Comparison of ENCODE assay signal across 9 cellular contexts in the genomic region with DNA sequence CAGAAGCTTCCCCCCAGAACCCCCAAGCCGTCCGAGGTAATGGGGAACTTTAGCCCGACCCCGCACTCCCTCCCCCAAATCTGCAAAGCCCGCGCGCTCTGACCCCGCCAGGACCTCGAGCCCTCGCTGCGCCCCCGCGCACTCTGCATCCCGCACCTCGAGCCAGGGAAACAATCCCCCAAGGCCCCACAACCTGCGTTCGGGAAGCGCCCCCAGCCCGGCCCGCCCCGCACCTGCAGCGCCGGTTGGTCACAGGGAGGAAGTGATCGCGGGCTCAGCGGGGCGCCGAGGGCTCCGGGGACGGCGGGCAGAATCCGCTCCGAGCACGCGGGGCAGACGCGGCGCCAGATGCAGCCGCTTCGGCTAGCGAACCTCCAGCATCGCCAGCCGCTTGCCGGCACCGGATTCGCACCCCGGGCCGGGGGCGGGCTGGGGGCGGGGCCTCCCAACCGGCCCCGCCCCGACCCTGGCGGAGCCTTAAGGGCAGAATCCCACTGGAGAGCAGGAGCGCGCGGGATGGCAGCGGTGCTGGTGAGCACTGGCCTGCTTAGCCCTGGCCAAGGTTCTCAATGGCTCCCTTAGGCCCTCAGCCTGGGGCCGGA. TPM values are rescaled to one million over a fixed set of nuclear protein-coding genes. Genes with fewer than 3 reads are reported as not detected.
DNase-seq lines count a peak whose midpoint lies in the region; TF ChIP-seq lines count a peak whose summit lies in the region.
"Had no signal": no experiment of that assay in that cellular context is flagged by ENCODE, and none has a peak within 500 bp of the region (broad histone marks: within the 10 kb centered on the region; RNA-seq: fewer than 3 reads in every experiment).

TSS of gene CAMKV (minus strand) at position 382 of the 602 bp plus-strand sequence. CDS start 7,518 bp downstream, outside the sequence.

- H3K4me3 Mint-ChIP-seq in activated naive CD4-positive, alpha-beta T cell treated with anti-CD3 and anti-CD28 coated beads, Interleukin-2, amount 10 ng/mL, durations not matched to agents 7 days and 5 days, result no peak within 1 kb of the TSS

- peak within 1 kb of the TSS; percentile 59; the same call in 1 of the 2 replicates for H3K9ac ChIP-seq in ES-I3 (ENCODE audit: low read depth, low read length)

- TF ChIP-seq CTCF in stomach (IDR thresholded peaks at IDR 0.05), result no peak

- no peaks in the 10 kb centered on the region for H3K36me3 Mint-ChIP-seq in activated naive CD4-positive, alpha-beta T cell treated with anti-CD3 and anti-CD28 coated beads, Interleukin-2, amount 10 ng/mL, durations not matched to agents 7 days and 5 days

- 1 to 3% (median 2%) methylated on average over 20 to 59 of the region's 59 CpGs for WGBS in stomach, 5 donors

- H3K27ac ChIP-seq in layer of hippocampus (ENCODE audit: low read depth, low read length) (peak within 1 kb of the TSS; percentile 30), stomach (no peak within 1 kb of the TSS)

- H3K4me3 ChIP-seq in MG63 (peak within 1 kb of the TSS; percentile 11; the same call in 1 of the 2 replicates), stomach (peak within 1 kb of the TSS; percentile 28 to 51 (median 44))
- H3K4me3 ChIP-seq: lung had no signal

- H3K27ac Mint-ChIP-seq in activated naive CD4-positive, alpha-beta T cell treated with anti-CD3 and anti-CD28 coated beads, Interleukin-2, amount 10 ng/mL, durations not matched to agents 7 days and 5 days, result no peak within 1 kb of the TSS

- H3K27me3 ChIP-seq in MG63, result no peaks in the 10 kb centered on the region
- peaks cover 23% of the 10 kb centered on the region for H3K27me3 ChIP-seq in layer of hippocampus (ENCODE audit: control insufficient read depth, insufficient read depth, low read length)
- H3K27me3 ChIP-seq in stomach, result peaks cover 11 to 71% (median 41%) of the 10 kb centered on the region in 3 donors

- H3K4me1 ChIP-seq in ES-I3 (ENCODE audit: insufficient read depth, low read length) (no peaks in the 10 kb centered on the region; the same call in 1 of the 2 replicates), stomach (peaks cover 11 to 15% (median 14%) of the 10 kb centered on the region in 4 donors)

- peaks cover 91% of the 10 kb centered on the region for H3K27me3 Mint-ChIP-seq in activated naive CD4-positive, alpha-beta T cell treated with anti-CD3 and anti-CD28 coated beads, Interleukin-2, amount 10 ng/mL, durations not matched to agents 7 days and 5 days

- H3K9me3 Mint-ChIP-seq in activated naive CD4-positive, alpha-beta T cell treated with anti-CD3 and anti-CD28 coated beads, Interleukin-2, amount 10 ng/mL, durations not matched to agents 7 days and 5 days, result no peaks in the 10 kb centered on the region

- intact Hi-C loops in stomach (cut with DNase I; ENCODE audit: low total_unique reads), result no loop called here

- no peaks in the 10 kb centered on the region for H3K4me1 Mint-ChIP-seq in activated naive CD4-positive, alpha-beta T cell treated with anti-CD3 and anti-CD28 coated beads, Interleukin-2, amount 10 ng/mL, durations not matched to agents 7 days and 5 days

- CTCF ChIA-PET in activated naive CD4-positive, alpha-beta T cell treated with anti-CD3 and anti-CD28 coated beads, Interleukin-2, amount 10 ng/mL, durations not matched to agents 7 days and 5 days (lab: Charles Lee), result interaction anchor here (0.6 kb wide), 1 partner anchor 11 kb away, joined by 3 read pairs; no protein-coding TSS in a partner anchor

- no peaks in the 10 kb centered on the region for H3K36me3 ChIP-seq in ES-I3 (ENCODE audit: insufficient read depth, low read length)
- no peaks in the 10 kb centered on the region for H3K36me3 ChIP-seq in MG63
- no peaks in the 10 kb centered on the region for H3K36me3 ChIP-seq in stomach

- TF ChIP-seq POLR2A in stomach (IDR thresholded peaks at IDR 0.05), result no peak

- DNase-seq in MG63 (peak; percentile 16), stomach (no peak), COLO829 (ENCODE audit: low spot score) (no peak), HCEC 1CT (no peak), DMS114 treated with DMSO at 0.1 percent for 48 hours (lab: John Stamatoyannopoulos, UW; ENCODE audit: unreplicated experiment) (no peak)
- peak; percentile 57 for DNase-seq in activated naive CD4-positive, alpha-beta T cell treated with anti-CD3 and anti-CD28 coated beads, Interleukin-2, amount 10 ng/mL, durations not matched to agents 7 days and 5 days

- TF ChIP-seq EP300 in stomach (IDR thresholded peaks at IDR 0.05), result no peak

- H3K9me3 ChIP-seq in ES-I3 (ENCODE audit: control insufficient read depth, insufficient read depth, low read length) (no peaks in the 10 kb centered on the region), MG63 (no peaks in the 10 kb centered on the region), stomach (no peaks in the 10 kb centered on the region)

RNA-seq across cellular contexts. Expression of gene CAMKV, which starts in this region (rescaled TPM):
- 0.20 TPM in 1 of 2 replicates, not detected in the other for total RNA-seq in MG63 (2014; rRNA removed; shearing (Covaris generic); ENCODE audit: low replicate concordance)
- total RNA-seq in stomach, result 1 to 10 TPM in 1 of 5 donors, not detected in 4; 1.5 TPM
- under 1 TPM in 1 of 3 donors, not detected in 2; 0.03 TPM for polyA plus RNA-seq in stomach
- polyA plus RNA-seq: lung had no signal

Comparison
In these comparisons a context has a peak if more than half of its experiments do, and no peak if none do; other contexts are left out.
1. Peak in DNase-seq and H3K4me3 ChIP-seq in MG63; RNA of the gene not detected or under 1 TPM.